10 cellular contexts compared by ENCODE assay signal in the genomic region with DNA sequence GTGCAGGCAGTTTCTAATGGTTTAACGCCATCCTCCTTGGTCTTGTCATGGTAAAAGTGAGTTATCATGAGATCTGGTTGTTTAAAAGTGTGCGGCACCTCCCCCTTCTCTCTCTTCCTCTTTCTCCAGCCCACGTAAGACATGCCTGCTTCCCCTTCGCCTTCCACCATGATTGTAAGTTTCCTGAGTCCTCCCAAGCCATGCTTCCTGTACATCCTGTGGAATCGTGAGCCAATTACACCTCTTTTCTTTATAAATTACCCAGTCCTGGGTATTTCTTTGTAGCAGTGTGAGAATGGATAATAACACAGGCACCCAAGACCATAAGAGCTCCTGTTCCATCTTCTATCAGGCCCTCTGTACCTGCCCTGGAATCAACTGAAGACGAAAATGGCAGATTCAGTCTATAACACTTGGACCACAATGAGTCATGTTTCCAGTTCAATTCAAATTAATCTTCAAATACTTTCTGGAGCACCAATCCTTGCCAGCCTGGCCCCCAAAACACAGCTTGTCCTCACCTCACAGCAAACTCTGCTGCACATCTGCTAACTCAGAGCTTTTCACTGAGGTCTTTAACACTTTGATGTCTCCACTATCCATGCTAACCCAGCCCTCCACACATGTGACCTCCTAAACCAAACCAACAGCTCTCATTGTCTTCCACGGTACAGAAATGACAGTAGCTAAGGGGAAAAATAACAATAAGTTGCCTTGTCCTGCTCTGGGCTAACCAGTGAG.
DNase-seq lines count a peak whose midpoint lies in the region; ATAC-seq and TF ChIP-seq lines count a peak whose summit lies in the region.
"Had no signal": no experiment of that assay in that cellular context is flagged by ENCODE, and none has a peak within 500 bp of the region (broad histone marks: within the 10 kb centered on the region; RNA-seq: fewer than 3 reads in every experiment).

No MANE protein-coding gene starts in this region.

- H3K27ac Mint-ChIP-seq in endothelial cell (ENCODE audit: unreplicated experiment) = peak overlapping the region; percentile 81
- H3K27ac Mint-ChIP-seq in naive thymus-derived CD8-positive, alpha-beta T cell = peak overlapping the region in 5 of 10 donors; percentile 16 to 56 (median 46)
- H3K27ac Mint-ChIP-seq: type B pancreatic cell had no signal

- H3K4me3 Mint-ChIP-seq in endothelial cell (ENCODE audit: unreplicated experiment) = peak overlapping the region; percentile 43
- no peak overlapping the region for H3K4me3 Mint-ChIP-seq in naive thymus-derived CD8-positive, alpha-beta T cell
- H3K4me3 Mint-ChIP-seq: type B pancreatic cell had no signal

- no peak for TF ChIP-seq CTCF in endothelial cell (IDR thresholded peaks at IDR 0.05; ENCODE audit: unreplicated experiment)

- H3K4me1 Mint-ChIP-seq in endothelial cell (ENCODE audit: unreplicated experiment) = peaks cover 46% of the 10 kb centered on the region
- H3K4me1 Mint-ChIP-seq in naive thymus-derived CD8-positive, alpha-beta T cell = peaks cover 50 to 83% (median 74%) of the 10 kb centered on the region in 4 donors

- peaks cover 12% of the 10 kb centered on the region for H3K36me3 Mint-ChIP-seq in endothelial cell (ENCODE audit: low read depth, unreplicated experiment)
- H3K36me3 Mint-ChIP-seq in naive thymus-derived CD8-positive, alpha-beta T cell = peaks cover 14 to 57% (median 38%) of the 10 kb centered on the region in 3 donors

- H3K27me3 Mint-ChIP-seq in endothelial cell (ENCODE audit: unreplicated experiment) = peaks cover 4% of the 10 kb centered on the region
- H3K27me3 Mint-ChIP-seq in naive thymus-derived CD8-positive, alpha-beta T cell = no peaks in the 10 kb centered on the region

- H3K9me3 Mint-ChIP-seq in endothelial cell (ENCODE audit: unreplicated experiment) = no peaks in the 10 kb centered on the region
- H3K9me3 Mint-ChIP-seq in naive thymus-derived CD8-positive, alpha-beta T cell = peaks cover 0 to 4% (median 0%) of the 10 kb centered on the region in 9 donors
- H3K9me3 Mint-ChIP-seq: type B pancreatic cell had no signal

- ATAC-seq in GM18499 (IDR thresholded peaks at IDR 0.05; ENCODE audit: insufficient read depth, unreplicated experiment) = peak; percentile 49
- ATAC-seq in GM21390 (IDR thresholded peaks at IDR 0.05; ENCODE audit: unreplicated experiment) = peak; percentile 84
- ATAC-seq in HG03457 (IDR thresholded peaks at IDR 0.05; ENCODE audit: unreplicated experiment) = peak; percentile 71
- no peak for ATAC-seq in naive thymus-derived CD8-positive, alpha-beta T cell

- POLR2A ChIA-PET in naive thymus-derived CD8-positive, alpha-beta T cell (lab: Charles Lee) = no interaction called here

- DNase-seq in endothelial cell (ENCODE audit: low spot score) (no peak), DMS53 treated with DMSO at 0.1 percent for 48 hours (lab: John Stamatoyannopoulos, UW; ENCODE audit: unreplicated experiment) (no peak), NCI-H774 (lab: John Stamatoyannopoulos, UW) (no peak), KG1 (lab: John Stamatoyannopoulos, UW) (no peak)
- DNase-seq in naive thymus-derived CD8-positive, alpha-beta T cell = no peak
- DNase-seq: NCI-H526 treated with DMSO at 0.1 percent for 48 hours had no signal

Comparison
In these comparisons a context has a peak if more than half of its experiments do, and no peak if none do; other contexts are left out.
1. ATAC-seq: peak in GM18499 (single experiment), GM21390 (single experiment) and HG03457 (single experiment); none in naive thymus-derived CD8-positive, alpha-beta T cell (0 of 2).